In the genomic region with DNA sequence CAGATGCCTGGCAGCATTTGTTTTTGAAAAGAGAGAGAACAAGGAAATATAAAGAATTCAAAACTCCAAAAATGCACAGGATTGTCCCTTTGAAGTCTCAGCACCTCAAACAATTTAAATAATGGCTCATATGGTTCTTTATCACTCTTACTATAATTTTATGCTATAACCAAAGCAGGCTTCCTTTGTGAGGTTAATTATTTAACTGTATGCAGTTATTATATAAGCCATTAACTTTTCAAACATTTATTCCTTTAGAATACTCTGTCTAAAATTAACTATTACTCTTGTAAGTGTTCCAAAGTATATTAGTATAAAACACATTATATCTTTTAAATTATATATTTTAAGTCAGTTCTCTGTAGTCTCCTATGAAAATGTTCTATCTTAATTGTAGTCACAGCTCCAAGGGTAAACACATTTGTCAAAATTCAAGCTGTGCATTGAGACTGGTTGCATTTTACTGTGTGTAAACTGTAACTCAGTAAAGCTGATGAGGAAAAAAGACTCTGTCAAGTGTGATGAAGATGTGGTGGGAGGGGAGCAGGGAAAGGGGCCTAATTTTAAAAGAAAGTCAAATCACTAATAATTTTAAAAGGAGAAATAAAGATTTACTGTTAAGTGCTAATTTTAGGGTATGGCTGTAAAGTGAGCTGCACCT, we compare ENCODE assay signal across 14 cellular contexts.
"Had no signal": no experiment of that assay in that cellular context is flagged by ENCODE, and none has a peak within 500 bp of the region (broad histone marks: within the 10 kb centered on the region; RNA-seq: fewer than 3 reads in every experiment).

No MANE protein-coding gene starts in this region.

- H3K27me3 ChIP-seq: heart right ventricle, neural progenitor cell, ovary, tibial artery had no signal

- ATAC-seq: activated CD8-positive, alpha-beta T cell treated with anti-CD3 and anti-CD28 coated beads, Interleukin-2, amount 10 ng/mL, durations not matched to agents 7 days and 5 days; activated naive CD8-positive, alpha-beta T cell treated with anti-CD3 and anti-CD28 coated beads, Interleukin-2, amount 50 U/mL, for 24 hours; heart right ventricle; WTC11 had no signal

- H3K27ac ChIP-seq: heart right ventricle, neural progenitor cell, ovary, tibial artery had no signal

- DNase-seq: activated CD4-positive, alpha-beta T cell treated with anti-CD3 and anti-CD28 coated beads for 48 hours; activated CD8-positive, alpha-beta memory T cell treated with anti-CD3 and anti-CD28 coated beads, Interleukin-2, amount 50 U/mL, for 48 hours; activated CD8-positive, alpha-beta T cell treated with anti-CD3 and anti-CD28 coated beads, Interleukin-2, amount 10 ng/mL, durations not matched to agents 7 days and 5 days; activated naive CD4-positive, alpha-beta T cell; activated naive CD8-positive, alpha-beta T cell treated with anti-CD3 and anti-CD28 coated beads, Interleukin-2, amount 50 U/mL, for 24 hours; foreskin melanocyte; heart right ventricle; islet precursor cell; ovary; stimulated activated CD4-positive, alpha-beta T cell treated with anti-CD3 and anti-CD28 coated beads, Interleukin-15, amount 100 ng/mL, for 24 hours; tibial artery had no signal

- H3K27ac Mint-ChIP-seq: activated CD8-positive, alpha-beta T cell treated with anti-CD3 and anti-CD28 coated beads, Interleukin-2, amount 10 ng/mL, durations not matched to agents 7 days and 5 days; activated naive CD8-positive, alpha-beta T cell treated with anti-CD3 and anti-CD28 coated beads, Interleukin-2, amount 50 U/mL, for 24 hours; activated T-helper 1 cell treated with anti-CD3 and anti-CD28 coated beads, Interleukin-12 subunit alpha, Interleukin-12 subunit beta, Interleukin-2, Interleukin-4 antibody, amounts not matched to agents 30 ng/mL and 10 ng/mL and 1 ng/mL, durations not matched to agents 14 hours and 24 hours and 36 hours; neural progenitor cell; WTC11 had no signal

- H3K36me3 Mint-ChIP-seq: neural progenitor cell, WTC11 had no signal

- H3K27me3 Mint-ChIP-seq: activated naive CD8-positive, alpha-beta T cell treated with anti-CD3 and anti-CD28 coated beads, Interleukin-2, amount 50 U/mL, for 24 hours had no signal

- H3K4me1 Mint-ChIP-seq: activated naive CD8-positive, alpha-beta T cell treated with anti-CD3 and anti-CD28 coated beads, Interleukin-2, amount 50 U/mL, for 24 hours; neural progenitor cell had no signal

- H3K4me3 Mint-ChIP-seq: activated CD8-positive, alpha-beta T cell treated with anti-CD3 and anti-CD28 coated beads, Interleukin-2, amount 10 ng/mL, durations not matched to agents 7 days and 5 days; activated naive CD8-positive, alpha-beta T cell treated with anti-CD3 and anti-CD28 coated beads, Interleukin-2, amount 50 U/mL, for 24 hours; activated T-helper 1 cell treated with anti-CD3 and anti-CD28 coated beads, Interleukin-12 subunit alpha, Interleukin-12 subunit beta, Interleukin-2, Interleukin-4 antibody, amounts not matched to agents 30 ng/mL and 10 ng/mL and 1 ng/mL, durations not matched to agents 14 hours and 24 hours and 36 hours; neural progenitor cell; WTC11 had no signal

- H3K9me3 ChIP-seq: ovary, tibial artery had no signal

- H3K9me3 Mint-ChIP-seq: activated naive CD8-positive, alpha-beta T cell treated with anti-CD3 and anti-CD28 coated beads, Interleukin-2, amount 50 U/mL, for 24 hours had no signal
